In genomic region chr2:12803616-12804015, GRCh38 we compare ENCODE assay signal across 21 cellular contexts.
DNase-seq lines count a peak whose midpoint lies in the region; ATAC-seq and TF ChIP-seq lines count a peak whose summit lies in the region.
"Had no signal": no experiment of that assay in that cellular context is flagged by ENCODE, and none has a peak within 500 bp of the region (broad histone marks: within the 10 kb centered on the region; RNA-seq: fewer than 3 reads in every experiment).

No MANE protein-coding gene starts in this region.

- H3K9me3 ChIP-seq in SK-N-MC (ENCODE audit: low read depth, low read length) (no peaks in the 10 kb centered on the region), fibroblast of lung (ENCODE audit: control insufficient read depth, insufficient read depth, low read depth, low read length) (no peaks in the 10 kb centered on the region), neural progenitor cell (ENCODE audit: low read depth) (no peaks in the 10 kb centered on the region)
- H3K9me3 ChIP-seq: Caco-2 had no signal

- H3K4me3 Mint-ChIP-seq in osteocyte (ENCODE audit: unreplicated experiment) (no peak overlapping the region), neural progenitor cell (no peak overlapping the region)
- H3K4me3 Mint-ChIP-seq: CD4-positive, alpha-beta T cell; HFFc6 had no signal

- H3K36me3 ChIP-seq in SK-N-MC (ENCODE audit: insufficient read depth, low read length) (no peaks in the 10 kb centered on the region), fibroblast of lung (ENCODE audit: control insufficient read depth, insufficient read depth, low read length) (no peaks in the 10 kb centered on the region), neural progenitor cell (no peaks in the 10 kb centered on the region)
- H3K36me3 ChIP-seq: BLaER1 had no signal

- DNase-seq in GM03348 (ENCODE audit: low spot score) = peak; percentile 33
- no peak for DNase-seq in SK-N-MC (ENCODE audit: low read depth, low spot score)
- DNase-seq in fibroblast of lung (ENCODE audit: low read depth in 2 of 2) = peak in 1 of 2 donors; percentile 20
- no peak for DNase-seq in osteocyte (ENCODE audit: extremely low spot score, unreplicated experiment)
- no peak for DNase-seq in neural progenitor cell (ENCODE audit: low spot score)
- no peak for DNase-seq in COLO829 (ENCODE audit: low spot score)
- DNase-seq: Caco-2; CD4-positive, alpha-beta T cell; DND-41; H7; HFFc6; KG1; NCI-H1092 treated with DMSO at 0.1 percent for 48 hours; NCI-H1436 treated with DMSO at 0.1 percent for 48 hours; NCI-H2029; NCI-H2227 treated with DMSO at 0.1 percent for 48 hours; NCI-H510A; NCI-H748 treated with DMSO at 0.1 percent for 48 hours; SIG-M5 had no signal

- peak overlapping the region; percentile 36 for H3K4me2 ChIP-seq in fibroblast of lung (ENCODE audit: extremely low read depth, insufficient read depth, low read length)
- H3K4me2 ChIP-seq in neural progenitor cell = no peak overlapping the region
- H3K4me2 ChIP-seq: BLaER1 had no signal

- H3K9me3 Mint-ChIP-seq in osteocyte (ENCODE audit: unreplicated experiment) = peaks cover 16% of the 10 kb centered on the region
- H3K9me3 Mint-ChIP-seq in neural progenitor cell = peaks cover 15% of the 10 kb centered on the region

- H3K27ac ChIP-seq in SK-N-MC (0 out of 2 replicates have a peak overlapping the region, but pooled peaks have one; percentile 10), fibroblast of lung (ENCODE audit: insufficient read depth, low read length) (no peak overlapping the region), neural progenitor cell (no peak overlapping the region)
- H3K27ac ChIP-seq: BLaER1 had no signal

- no peaks in the 10 kb centered on the region for H3K27me3 ChIP-seq in fibroblast of lung (ENCODE audit: control insufficient read depth, insufficient read depth, low read length)
- no peaks in the 10 kb centered on the region for H3K27me3 ChIP-seq in neural progenitor cell
- H3K27me3 ChIP-seq: BLaER1 had no signal

- TF ChIP-seq CTCF in fibroblast of lung (conservative IDR thresholded peaks at IDR 0.05 in 1 of 2, IDR thresholded peaks at IDR 0.05 in 1 of 2; ENCODE audit: low read depth in 1 of 2, low read length in 2 of 2) = no peak
- TF ChIP-seq CTCF in osteocyte (IDR thresholded peaks at IDR 0.05) = no peak
- no peak for TF ChIP-seq CTCF in neural progenitor cell (IDR thresholded peaks at IDR 0.05)

- H2AFZ ChIP-seq in fibroblast of lung (ENCODE audit: low read length) (no peak overlapping the region), neural progenitor cell (replicated peaks) (no peak overlapping the region)

- no peak for ATAC-seq in GM21423 (IDR thresholded peaks at IDR 0.05; ENCODE audit: unreplicated experiment)

- peaks cover 33% of the 10 kb centered on the region for H3K4me1 Mint-ChIP-seq in osteocyte (ENCODE audit: unreplicated experiment)
- no peaks in the 10 kb centered on the region for H3K4me1 Mint-ChIP-seq in neural progenitor cell

- H3K27ac Mint-ChIP-seq in osteocyte (ENCODE audit: unreplicated experiment) (peak overlapping the region; percentile 79), neural progenitor cell (no peak overlapping the region)
- H3K27ac Mint-ChIP-seq: CD4-positive, alpha-beta T cell; HFFc6 had no signal

- H3K27me3 Mint-ChIP-seq in osteocyte (ENCODE audit: unreplicated experiment) (no peaks in the 10 kb centered on the region), neural progenitor cell (ENCODE audit: insufficient read depth, low read depth) (no peaks in the 10 kb centered on the region)

- H3K79me2 ChIP-seq in fibroblast of lung (ENCODE audit: control insufficient read depth, insufficient read depth, low read length) = no peaks in the 10 kb centered on the region
- H3K79me2 ChIP-seq in neural progenitor cell (ENCODE audit: low read depth) = no peaks in the 10 kb centered on the region

- no peak overlapping the region for H3K4me3 ChIP-seq in SK-N-MC
- H3K4me3 ChIP-seq in fibroblast of lung (replicated peaks in 1 of 4; ENCODE audit: control extremely low read depth in 1 of 4, insufficient read depth in 1 of 4, low read depth in 3 of 4, low read length in 4 of 4) = no peak overlapping the region
- no peak overlapping the region for H3K4me3 ChIP-seq in neural progenitor cell
- H3K4me3 ChIP-seq: BLaER1 had no signal

- H3F3A ChIP-seq in neural progenitor cell (ENCODE audit: low read depth) = no peaks in the 10 kb centered on the region

- H3K9ac ChIP-seq in SK-N-MC (ENCODE audit: insufficient read length) (no peak overlapping the region), fibroblast of lung (ENCODE audit: insufficient read depth, low read length) (no peak overlapping the region), neural progenitor cell (no peak overlapping the region)
- H3K9ac ChIP-seq: BLaER1 had no signal

- H3K4me1 ChIP-seq in fibroblast of lung (ENCODE audit: control insufficient read depth, extremely low read depth, insufficient read depth, low read length) (no peaks in the 10 kb centered on the region), neural progenitor cell (no peaks in the 10 kb centered on the region)
- H3K4me1 ChIP-seq: BLaER1, Caco-2 had no signal

- H4K20me1 ChIP-seq in fibroblast of lung (ENCODE audit: control insufficient read depth, extremely low read depth, insufficient read depth, low read length) = no peaks in the 10 kb centered on the region
- no peaks in the 10 kb centered on the region for H4K20me1 ChIP-seq in neural progenitor cell (ENCODE audit: low read depth)
- H4K20me1 ChIP-seq: BLaER1 had no signal

- H3K36me3 Mint-ChIP-seq in osteocyte (ENCODE audit: unreplicated experiment) (peaks cover 7% of the 10 kb centered on the region), neural progenitor cell (no peaks in the 10 kb centered on the region)
